12 cellular contexts compared by ENCODE assay signal in genomic region chr4:168472920-168473319, GRCh38. TPM values are rescaled to one million over a fixed set of nuclear protein-coding genes. Genes with fewer than 3 reads are reported as not detected.
A peak's percentile ranks its signal among the peaks of the same experiment; 100 is the strongest.
DNase-seq lines count a peak whose midpoint lies in the region; ATAC-seq and TF ChIP-seq lines count a peak whose summit lies in the region.
"Had no signal": no experiment of that assay in that cellular context is flagged by ENCODE, and none has a peak within 500 bp of the region (broad histone marks: within the 10 kb centered on the region; RNA-seq: fewer than 3 reads in every experiment).

No MANE protein-coding gene starts in this region.

- peaks cover 46% of the 10 kb centered on the region for H3K4me1 Mint-ChIP-seq in activated CD8-positive, alpha-beta T cell treated with anti-CD3 and anti-CD28 coated beads, Interleukin-2, amount 10 ng/mL, durations not matched to agents 7 days and 5 days (ENCODE audit: low read depth)
- H3K4me1 Mint-ChIP-seq in activated CD8-positive, alpha-beta T cell treated with anti-CD3 and anti-CD28 coated beads for 36 hours (ENCODE audit: low read depth), result peaks cover 28% of the 10 kb centered on the region
- H3K4me1 Mint-ChIP-seq in CD14-positive monocyte (peaks cover 39% of the 10 kb centered on the region), HFFc6 (ENCODE audit: low read depth) (peaks cover 46% of the 10 kb centered on the region)
- H3K4me1 Mint-ChIP-seq in naive thymus-derived CD8-positive, alpha-beta T cell, result peaks cover 15 to 44% (median 40%) of the 10 kb centered on the region in 4 donors

- H3K4me3 Mint-ChIP-seq in activated CD8-positive, alpha-beta T cell treated with anti-CD3 and anti-CD28 coated beads, Interleukin-2, amount 10 ng/mL, durations not matched to agents 7 days and 5 days, result no peak overlapping the region
- no peak overlapping the region for H3K4me3 Mint-ChIP-seq in activated CD8-positive, alpha-beta T cell treated with anti-CD3 and anti-CD28 coated beads for 36 hours
- H3K4me3 Mint-ChIP-seq in CD14-positive monocyte (no peak overlapping the region), HFFc6 (no peak overlapping the region)
- no peak overlapping the region for H3K4me3 Mint-ChIP-seq in naive thymus-derived CD8-positive, alpha-beta T cell

- ATAC-seq in activated CD8-positive, alpha-beta T cell treated with anti-CD3 and anti-CD28 coated beads, Interleukin-2, amount 10 ng/mL, durations not matched to agents 7 days and 5 days, result no peak
- no peak for ATAC-seq in activated CD8-positive, alpha-beta T cell treated with anti-CD3 and anti-CD28 coated beads for 36 hours
- ATAC-seq in naive thymus-derived CD8-positive, alpha-beta T cell, result no peak
- ATAC-seq: A549 had no signal

- no peak for DNase-seq in activated CD8-positive, alpha-beta T cell treated with anti-CD3 and anti-CD28 coated beads, Interleukin-2, amount 10 ng/mL, durations not matched to agents 7 days and 5 days
- no peak for DNase-seq in activated CD8-positive, alpha-beta T cell treated with anti-CD3 and anti-CD28 coated beads for 36 hours
- DNase-seq in CD14-positive monocyte (ENCODE audit: low spot score), result no peak
- DNase-seq in HFFc6, result no peak
- DNase-seq in naive thymus-derived CD8-positive, alpha-beta T cell, result no peak
- DNase-seq in NCI-H82 treated with DMSO at 0.1 percent for 48 hours (lab: John Stamatoyannopoulos, UW; ENCODE audit: unreplicated experiment), result no peak
- no peak for DNase-seq in stimulated activated naive CD4-positive, alpha-beta T cell treated with Interleukin-2 at 50 U/mL for 16 hours (lab: John Stamatoyannopoulos, UW)
- DNase-seq: AML-193, DMS153, DMS79 treated with DMSO at 0.1 percent for 48 hours, GF-D8 had no signal

- peaks cover 67% of the 10 kb centered on the region for H3K36me3 Mint-ChIP-seq in activated CD8-positive, alpha-beta T cell treated with anti-CD3 and anti-CD28 coated beads, Interleukin-2, amount 10 ng/mL, durations not matched to agents 7 days and 5 days (ENCODE audit: low read depth)
- peaks cover 15% of the 10 kb centered on the region for H3K36me3 Mint-ChIP-seq in activated CD8-positive, alpha-beta T cell treated with anti-CD3 and anti-CD28 coated beads for 36 hours (ENCODE audit: low read depth)
- H3K36me3 Mint-ChIP-seq in CD14-positive monocyte (peaks cover 62 to 64% of the 10 kb centered on the region in 2 donors), HFFc6 (ENCODE audit: low read depth) (peaks cover 39% of the 10 kb centered on the region)
- H3K36me3 Mint-ChIP-seq in naive thymus-derived CD8-positive, alpha-beta T cell, result peaks cover 4 to 68% (median 42%) of the 10 kb centered on the region in 3 donors

- POLR2A ChIA-PET in activated CD8-positive, alpha-beta T cell treated with anti-CD3 and anti-CD28 coated beads, Interleukin-2, amount 10 ng/mL, durations not matched to agents 7 days and 5 days (lab: Charles Lee), result interaction anchor here (1.7 kb wide), 1 partner anchor 7 kb away, joined by 4 read pairs; the partner anchor contains the start of gene DDX60L
- POLR2A ChIA-PET in activated CD8-positive, alpha-beta T cell treated with anti-CD3 and anti-CD28 coated beads for 36 hours (lab: Charles Lee), result no interaction called here
- POLR2A ChIA-PET in naive thymus-derived CD8-positive, alpha-beta T cell (lab: Charles Lee), result no interaction called here

- intact Hi-C loops in activated CD8-positive, alpha-beta T cell treated with anti-CD3 and anti-CD28 coated beads for 36 hours (cut with micrococcal nuclease), result no loop called here
- intact Hi-C loops in CD14-positive monocyte (cut with micrococcal nuclease), result no loop called here

- no peaks in the 10 kb centered on the region for H3K9me3 Mint-ChIP-seq in activated CD8-positive, alpha-beta T cell treated with anti-CD3 and anti-CD28 coated beads, Interleukin-2, amount 10 ng/mL, durations not matched to agents 7 days and 5 days (ENCODE audit: insufficient read depth)
- no peaks in the 10 kb centered on the region for H3K9me3 Mint-ChIP-seq in activated CD8-positive, alpha-beta T cell treated with anti-CD3 and anti-CD28 coated beads for 36 hours
- H3K9me3 Mint-ChIP-seq in CD14-positive monocyte, result peaks cover 0 to 4% (median 0%) of the 10 kb centered on the region in 7 donors
- no peaks in the 10 kb centered on the region for H3K9me3 Mint-ChIP-seq in HFFc6
- H3K9me3 Mint-ChIP-seq in naive thymus-derived CD8-positive, alpha-beta T cell, result peaks cover 0 to 2% (median 0%) of the 10 kb centered on the region in 9 donors

- CTCF ChIA-PET in activated CD8-positive, alpha-beta T cell treated with anti-CD3 and anti-CD28 coated beads, Interleukin-2, amount 10 ng/mL, durations not matched to agents 7 days and 5 days (lab: Charles Lee), result no interaction called here
- CTCF ChIA-PET in activated CD8-positive, alpha-beta T cell treated with anti-CD3 and anti-CD28 coated beads for 36 hours (lab: Charles Lee), result interaction anchor here (1.0 to 1.1 kb wide), 2 partner anchors 42 to 83 kb away, joined by 3 to 4 read pairs; no protein-coding TSS in a partner anchor

- TF ChIP-seq CTCF in activated CD8-positive, alpha-beta T cell treated with anti-CD3 and anti-CD28 coated beads for 36 hours (IDR thresholded peaks at IDR 0.05), result no peak
- TF ChIP-seq CTCF in CD14-positive monocyte (IDR thresholded peaks at IDR 0.05) (no peak), HFFc6 (IDR thresholded peaks at IDR 0.05) (no peak)

- peak overlapping the region; percentile 45 for H3K27ac Mint-ChIP-seq in activated CD8-positive, alpha-beta T cell treated with anti-CD3 and anti-CD28 coated beads, Interleukin-2, amount 10 ng/mL, durations not matched to agents 7 days and 5 days
- no peak overlapping the region for H3K27ac Mint-ChIP-seq in activated CD8-positive, alpha-beta T cell treated with anti-CD3 and anti-CD28 coated beads for 36 hours
- peak overlapping the region in 4 of 7 donors; percentile 13 to 82 (median 36) for H3K27ac Mint-ChIP-seq in CD14-positive monocyte
- peak overlapping the region; percentile 30 for H3K27ac Mint-ChIP-seq in HFFc6
- H3K27ac Mint-ChIP-seq in naive thymus-derived CD8-positive, alpha-beta T cell, result peak overlapping the region in 6 of 10 donors; percentile 7 to 86 (median 38)

- H3K27me3 Mint-ChIP-seq in activated CD8-positive, alpha-beta T cell treated with anti-CD3 and anti-CD28 coated beads, Interleukin-2, amount 10 ng/mL, durations not matched to agents 7 days and 5 days (ENCODE audit: low read depth), result no peaks in the 10 kb centered on the region
- H3K27me3 Mint-ChIP-seq in activated CD8-positive, alpha-beta T cell treated with anti-CD3 and anti-CD28 coated beads for 36 hours, result no peaks in the 10 kb centered on the region
- H3K27me3 Mint-ChIP-seq in CD14-positive monocyte (ENCODE audit: low read depth in 3 of 3), result no peaks in the 10 kb centered on the region
- no peaks in the 10 kb centered on the region for H3K27me3 Mint-ChIP-seq in HFFc6 (ENCODE audit: insufficient read depth)
- no peaks in the 10 kb centered on the region for H3K27me3 Mint-ChIP-seq in naive thymus-derived CD8-positive, alpha-beta T cell

RNA-seq across cellular contexts. Expression of gene DDX60L, which starts 7.4 kb away (rescaled TPM):
- 10 to 100 TPM; 59.3 to 61.1 TPM for total RNA-seq in activated CD8-positive, alpha-beta T cell treated with anti-CD3 and anti-CD28 coated beads, Interleukin-2, amount 10 ng/mL, durations not matched to agents 7 days and 5 days
- 1 to 10 TPM; 7.4 to 7.5 TPM for total RNA-seq in activated CD8-positive, alpha-beta T cell treated with anti-CD3 and anti-CD28 coated beads for 36 hours
- polyA plus RNA-seq in CD14-positive monocyte, result 10 to 100 TPM; 32.4 to 33.2 TPM
- 10 to 100 TPM; 19.4 to 27.2 (median 23.7) TPM for total RNA-seq in HFFc6 (2021; fragmentation: NEBNext Ultra II Directional; extraction: Animal tissue kit (Norgen Biotek cat#: 25700))
- total RNA-seq in naive thymus-derived CD8-positive, alpha-beta T cell, result 10 to 100 TPM; 49.0 to 50.4 TPM
- polyA plus RNA-seq in naive thymus-derived CD8-positive, alpha-beta T cell, result 10 to 100 TPM; 18.4 to 26.5 (median 22.3) TPM

RNA-seq across cellular contexts. Expression of gene PALLD, which starts 23.9 kb away (rescaled TPM):
- 1 to 10 TPM; 1.2 to 1.3 TPM for total RNA-seq in activated CD8-positive, alpha-beta T cell treated with anti-CD3 and anti-CD28 coated beads, Interleukin-2, amount 10 ng/mL, durations not matched to agents 7 days and 5 days
- under 1 TPM; 0.41 to 0.60 TPM for total RNA-seq in activated CD8-positive, alpha-beta T cell treated with anti-CD3 and anti-CD28 coated beads for 36 hours
- polyA plus RNA-seq in CD14-positive monocyte, result 10 to 100 TPM in 1 of 2 donors, 1 to 10 TPM in 1; 9.9 to 11.8 TPM
- total RNA-seq in HFFc6 (2021; fragmentation: NEBNext Ultra II Directional; extraction: Animal tissue kit (Norgen Biotek cat#: 25700)), result 100 to 1,000 TPM in 4 of 6 experiments, 10 to 100 TPM in 2; 72.6 to 163 (median 149) TPM
- total RNA-seq in naive thymus-derived CD8-positive, alpha-beta T cell, result under 1 TPM; 0.08 to 0.34 TPM
- under 1 TPM in 1 of 3 donors, not detected in 2; 0.32 TPM for polyA plus RNA-seq in naive thymus-derived CD8-positive, alpha-beta T cell

Comparison
In these comparisons a context has a peak if more than half of its experiments do, and no peak if none do; other contexts are left out.
1. RNA of gene PALLD, which starts 23.9 kb away (total RNA-seq): 72.6 to 163 TPM in HFFc6; 1.2 to 1.3 TPM in activated CD8-positive, alpha-beta T cell treated with anti-CD3 and anti-CD28 coated beads, Interleukin-2, amount 10 ng/mL, durations not matched to agents 7 days and 5 days, 0.41 to 0.60 TPM in activated CD8-positive, alpha-beta T cell treated with anti-CD3 and anti-CD28 coated beads for 36 hours and 0.08 to 0.34 TPM in naive thymus-derived CD8-positive, alpha-beta T cell; every median in the first group is over 10 times any median in the second.